In genomic region chr7:156533964-156534363, GRCh38 we compare ENCODE assay signal across 36 cellular contexts.
"Had no signal": no experiment of that assay in that cellular context is flagged by ENCODE, and none has a peak within 500 bp of the region (broad histone marks: within the 10 kb centered on the region; RNA-seq: fewer than 3 reads in every experiment).

No MANE protein-coding gene starts in this region.

- H3K36me3 ChIP-seq: ascending aorta, cardiac muscle cell had no signal

- H3K27me3 Mint-ChIP-seq: activated T-helper 17 cell treated with anti-CD3 and anti-CD28 coated beads, Interleukin-2, amount 50 U/mL, for 72 hours had no signal

- H3K4me3 ChIP-seq: ascending aorta, cardiac muscle cell had no signal

- H3K27ac ChIP-seq: ascending aorta, cardiac muscle cell, VCaP had no signal

- H3K27ac Mint-ChIP-seq: activated B cell treated with CpG ODN at 0.5 μM for 24 hours; activated CD4-positive, alpha-beta memory T cell treated with anti-CD3 and anti-CD28 coated beads for 36 hours; activated CD4-positive, alpha-beta T cell treated with anti-CD3 and anti-CD28 coated beads, Interleukin-2, amount 10 ng/mL, durations not matched to agents 24 days and 14 days; activated CD8-positive, alpha-beta T cell treated with anti-CD3 and anti-CD28 coated beads for 36 hours; activated naive CD4-positive, alpha-beta T cell treated with anti-CD3 and anti-CD28 coated beads for 36 hours; activated naive CD4-positive, alpha-beta T cell treated with anti-CD3 and anti-CD28 coated beads, Interleukin-2, amount 50 U/mL, for 72 hours; activated naive CD8-positive, alpha-beta T cell treated with anti-CD3 and anti-CD28 coated beads for 36 hours; activated T-cell treated with anti-CD3 and anti-CD28 coated beads, Interleukin-2, amount 50 U/mL, for 72 hours; activated T-helper 1 cell treated with anti-CD3 and anti-CD28 coated beads, Interleukin-12 subunit alpha, Interleukin-12 subunit beta, Interleukin-2, Interleukin-4 antibody, amounts not matched to agents 30 ng/mL and 10 ng/mL and 1 ng/mL, durations not matched to agents 14 hours and 24 hours and 36 hours; activated T-helper 17 cell treated with anti-CD3 and anti-CD28 coated beads, Interleukin-2, amount 50 U/mL, for 72 hours; brain; T-helper 1 cell treated with Interleukin-12 subunit alpha and Interleukin-12 subunit beta and Interleukin-4 antibody, amounts not matched to agents 30 μg/mL and 1 μg/mL, for 36 hours; T-helper 2 cell treated with Interferon-gamma antibody and Interleukin-4, amounts not matched to agents 5 μg/mL and 100 μg/mL, for 36 hours had no signal

- H3K4me1 ChIP-seq: ascending aorta had no signal

- H3K9me3 ChIP-seq: ascending aorta had no signal

- DNase-seq: activated B cell treated with CpG ODN at 0.5 μM for 24 hours; activated CD4-positive, alpha-beta memory T cell treated with anti-CD3 and anti-CD28 coated beads for 36 hours; activated CD4-positive, alpha-beta T cell treated with anti-CD3 and anti-CD28 coated beads for 4 hours; activated CD4-positive, alpha-beta T cell treated with anti-CD3 and anti-CD28 coated beads, Interleukin-2, amount 10 ng/mL, durations not matched to agents 24 days and 14 days; activated CD4-positive, alpha-beta T cell treated with anti-CD3 and anti-CD28 coated beads, Interleukin-2, amount 50 U/mL, for 1 hour; activated CD4-positive, alpha-beta T cell treated with anti-CD3 and anti-CD28 coated beads, Interleukin-2, amount 50 U/mL, for 4 hours; activated CD4-positive, CD25-positive, alpha-beta regulatory T cell treated with anti-CD3 and anti-CD28 coated beads, Interleukin-2, amount 50 U/mL, for 72 hours; activated CD8-positive, alpha-beta memory T cell treated with anti-CD3 and anti-CD28 coated beads, Interleukin-2, amount 50 U/mL, for 4 hours; activated CD8-positive, alpha-beta T cell treated with anti-CD3 and anti-CD28 coated beads for 36 hours; activated effector memory CD4-positive, alpha-beta T cell treated with anti-CD3 and anti-CD28 coated beads, Interleukin-2, amount 50 U/mL, for 16 hours; activated gamma-delta T cell treated with Interleukin-2 at 50 U/mL for 16 hours; activated naive CD4-positive, alpha-beta T cell; activated naive CD4-positive, alpha-beta T cell treated with anti-CD3 and anti-CD28 coated beads for 36 hours; activated naive CD4-positive, alpha-beta T cell treated with anti-CD3 and anti-CD28 coated beads, Interleukin-2, amount 50 U/mL, for 16 hours; activated naive CD8-positive, alpha-beta T cell treated with anti-CD3 and anti-CD28 coated beads for 36 hours; activated T-cell treated with anti-CD3 and anti-CD28 coated beads for 4 hours; activated T-cell treated with anti-CD3 and anti-CD28 coated beads, Interleukin-2, amount 50 U/mL, for 1 hour; activated T-cell treated with anti-CD3 and anti-CD28 coated beads, Interleukin-2, amount 50 U/mL, for 4 hours; activated T-cell treated with anti-CD3 and anti-CD28 coated beads, Interleukin-2, amount 50 U/mL, for 72 hours; amygdala; anterior cingulate cortex; caudate nucleus; cerebellar nuclear complex; T-helper 1 cell; T-helper 2 cell; T-helper 9 cell had no signal

- H3K9me3 Mint-ChIP-seq: activated CD4-positive, alpha-beta memory T cell treated with anti-CD3 and anti-CD28 coated beads for 36 hours; activated CD4-positive, alpha-beta T cell treated with anti-CD3 and anti-CD28 coated beads, Interleukin-2, amount 10 ng/mL, durations not matched to agents 24 days and 14 days; activated CD8-positive, alpha-beta T cell treated with anti-CD3 and anti-CD28 coated beads for 36 hours; activated naive CD4-positive, alpha-beta T cell treated with anti-CD3 and anti-CD28 coated beads, Interleukin-2, amount 50 U/mL, for 72 hours; activated naive CD8-positive, alpha-beta T cell treated with anti-CD3 and anti-CD28 coated beads for 36 hours; activated T-cell treated with anti-CD3 and anti-CD28 coated beads, Interleukin-2, amount 50 U/mL, for 4 hours; activated T-cell treated with anti-CD3 and anti-CD28 coated beads, Interleukin-2, amount 50 U/mL, for 72 hours; activated T-helper 1 cell treated with anti-CD3 and anti-CD28 coated beads, Interleukin-12 subunit alpha, Interleukin-12 subunit beta, Interleukin-2, Interleukin-4 antibody, amounts not matched to agents 30 ng/mL and 10 ng/mL and 1 ng/mL, durations not matched to agents 14 hours and 24 hours and 36 hours; activated T-helper 17 cell treated with anti-CD3 and anti-CD28 coated beads, Interleukin-2, amount 50 U/mL, for 72 hours; brain; central memory CD8-positive, alpha-beta T cell; T-helper 1 cell treated with Interleukin-12 subunit alpha and Interleukin-12 subunit beta and Interleukin-4 antibody, amounts not matched to agents 30 μg/mL and 1 μg/mL, for 36 hours; T-helper 2 cell treated with Interferon-gamma antibody and Interleukin-4, amounts not matched to agents 5 μg/mL and 100 μg/mL, for 36 hours had no signal

- H3K4me3 Mint-ChIP-seq: activated B cell treated with CpG ODN at 0.5 μM for 24 hours; activated CD4-positive, alpha-beta memory T cell treated with anti-CD3 and anti-CD28 coated beads for 36 hours; activated CD4-positive, alpha-beta T cell treated with anti-CD3 and anti-CD28 coated beads, Interleukin-2, amount 10 ng/mL, durations not matched to agents 24 days and 14 days; activated CD8-positive, alpha-beta T cell treated with anti-CD3 and anti-CD28 coated beads for 36 hours; activated naive CD4-positive, alpha-beta T cell treated with anti-CD3 and anti-CD28 coated beads for 36 hours; activated naive CD8-positive, alpha-beta T cell treated with anti-CD3 and anti-CD28 coated beads for 36 hours; activated T-cell treated with anti-CD3 and anti-CD28 coated beads, Interleukin-2, amount 50 U/mL, for 4 hours; activated T-cell treated with anti-CD3 and anti-CD28 coated beads, Interleukin-2, amount 50 U/mL, for 72 hours; activated T-helper 1 cell treated with anti-CD3 and anti-CD28 coated beads, Interleukin-12 subunit alpha, Interleukin-12 subunit beta, Interleukin-2, Interleukin-4 antibody, amounts not matched to agents 30 ng/mL and 10 ng/mL and 1 ng/mL, durations not matched to agents 14 hours and 24 hours and 36 hours; activated T-helper 17 cell treated with anti-CD3 and anti-CD28 coated beads, Interleukin-2, amount 50 U/mL, for 72 hours; brain; central memory CD8-positive, alpha-beta T cell; T-helper 1 cell treated with Interleukin-12 subunit alpha and Interleukin-12 subunit beta and Interleukin-4 antibody, amounts not matched to agents 30 μg/mL and 1 μg/mL, for 36 hours; T-helper 2 cell treated with Interferon-gamma antibody and Interleukin-4, amounts not matched to agents 5 μg/mL and 100 μg/mL, for 36 hours had no signal

- H3K36me3 Mint-ChIP-seq: activated CD4-positive, alpha-beta memory T cell treated with anti-CD3 and anti-CD28 coated beads for 36 hours; activated naive CD4-positive, alpha-beta T cell treated with anti-CD3 and anti-CD28 coated beads, Interleukin-2, amount 50 U/mL, for 72 hours; activated naive CD8-positive, alpha-beta T cell treated with anti-CD3 and anti-CD28 coated beads for 36 hours; brain had no signal

- H3K27me3 ChIP-seq: ascending aorta, cardiac muscle cell had no signal

- H3K4me1 Mint-ChIP-seq: activated B cell treated with CpG ODN at 0.5 μM for 24 hours; activated CD4-positive, alpha-beta T cell treated with anti-CD3 and anti-CD28 coated beads, Interleukin-2, amount 10 ng/mL, durations not matched to agents 24 days and 14 days; activated naive CD8-positive, alpha-beta T cell treated with anti-CD3 and anti-CD28 coated beads for 36 hours; activated T-helper 17 cell treated with anti-CD3 and anti-CD28 coated beads, Interleukin-2, amount 50 U/mL, for 72 hours; central memory CD8-positive, alpha-beta T cell had no signal
